ENCODE assay signal across 20 cellular contexts in genomic region chr12:60752589-60752988, GRCh38.
DNase-seq lines count a peak whose midpoint lies in the region; ATAC-seq, FAIRE-seq and TF ChIP-seq lines count a peak whose summit lies in the region.
"Had no signal": no experiment of that assay in that cellular context is flagged by ENCODE, and none has a peak within 500 bp of the region (broad histone marks: within the 10 kb centered on the region; RNA-seq: fewer than 3 reads in every experiment).

No MANE protein-coding gene starts in this region.

- in situ Hi-C loops in GM12878 (cut with MboI): no loop called here

- CTCF ChIA-PET in GM12878 (lab: Yijun Ruan, JAX): no interaction called here

- H3K9me3 ChIP-seq in MM.1S (replicated peaks; ENCODE audit: insufficient read depth, low read length) (no peaks in the 10 kb centered on the region), GM12878 (replicated peaks; ENCODE audit: control insufficient read depth, insufficient read depth, low read length) (no peaks in the 10 kb centered on the region)
- H3K9me3 ChIP-seq: gastrocnemius medialis had no signal

- no peaks in the 10 kb centered on the region for H4K20me1 ChIP-seq in MM.1S (ENCODE audit: insufficient read depth, low read length)
- no peaks in the 10 kb centered on the region for H4K20me1 ChIP-seq in GM12878 (ENCODE audit: control insufficient read depth, insufficient read depth)

- H3K4me2 ChIP-seq in MM.1S (ENCODE audit: low read depth, low read length) (no peak overlapping the region), GM12878 (ENCODE audit: control insufficient read depth, insufficient read depth) (no peak overlapping the region)
- H3K4me2 ChIP-seq: KMS-11 had no signal

- TF ChIP-seq EP300 in GM12878 (IDR thresholded peaks at IDR 0.05; ENCODE audit: borderline replicate concordance in 1 of 2, control insufficient read depth in 1 of 2, low read depth in 2 of 2, low read length in 2 of 2): no peak

- no peak for TF ChIP-seq RAD21 in GM12878 (IDR thresholded peaks at IDR 0.05; ENCODE audit: insufficient read depth, low read depth, low read length)

- ATAC-seq in GM18909 (IDR thresholded peaks at IDR 0.05; ENCODE audit: poor library complexity, unreplicated experiment) (peak; percentile 60), HG02981 (IDR thresholded peaks at IDR 0.05; ENCODE audit: unreplicated experiment) (peak; percentile 75), GM12878 (peak; percentile 98), GM21360 (IDR thresholded peaks at IDR 0.05; ENCODE audit: unreplicated experiment) (no peak)
- ATAC-seq: gastrocnemius medialis; naive thymus-derived CD8-positive, alpha-beta T cell; Panc1 had no signal

- H3K4me1 ChIP-seq in MM.1S (ENCODE audit: low read length) (no peaks in the 10 kb centered on the region), GM12878 (ENCODE audit: control insufficient read depth, insufficient read depth, low read length) (no peaks in the 10 kb centered on the region)
- H3K4me1 ChIP-seq: gastrocnemius medialis, parathyroid adenoma, tibial nerve had no signal

- H3K27me3 ChIP-seq in MM.1S (replicated peaks; ENCODE audit: insufficient read depth, low read length) (no peaks in the 10 kb centered on the region), GM12878 (replicated peaks in 1 of 2; ENCODE audit: control insufficient read depth in 2 of 2, insufficient read depth in 2 of 2, low read length in 1 of 2) (no peaks in the 10 kb centered on the region)
- H3K27me3 ChIP-seq: gastrocnemius medialis, tibial nerve had no signal

- no TSS peak for BruUV-seq in GM12878 (replicated peaks; lab: Mats Ljungman, UMichigan)

- TF ChIP-seq CTCF in MM.1S (IDR thresholded peaks at IDR 0.05; ENCODE audit: low read length) (no peak), GM12878 (IDR thresholded peaks at IDR 0.05 in 2 of 3, conservative IDR thresholded peaks at IDR 0.05 in 1 of 3; ENCODE audit: control insufficient read depth in 2 of 3, extremely low read depth in 1 of 3, insufficient read depth in 1 of 3, low read depth in 3 of 3, low read length in 3 of 3) (no peak)

- H3K4me3 ChIP-seq in MM.1S (ENCODE audit: low read length) (no peak overlapping the region), GM12878 (no peak overlapping the region)
- H3K4me3 ChIP-seq: gastrocnemius medialis, tibial nerve had no signal

- no peak for FAIRE-seq in GM12878 (lab: Jason Lieb, UNC)

- no peak for TF ChIP-seq POLR2A in GM12878 (IDR thresholded peaks at IDR 0.05; ENCODE audit: low read depth, low read length)

- H3K79me2 ChIP-seq in MM.1S (ENCODE audit: low read length): no peaks in the 10 kb centered on the region
- no peaks in the 10 kb centered on the region for H3K79me2 ChIP-seq in GM12878 (ENCODE audit: control insufficient read depth, insufficient read depth, low read length)
- H3K79me2 ChIP-seq: parathyroid adenoma had no signal

- H3K27ac ChIP-seq in MM.1S (ENCODE audit: low read length) (no peak overlapping the region), GM12878 (ENCODE audit: control insufficient read depth, insufficient read depth) (no peak overlapping the region)
- H3K27ac ChIP-seq: gastrocnemius medialis, KMS-11, parathyroid adenoma, tibial nerve had no signal

- no peaks in the 10 kb centered on the region for H3K9me2 ChIP-seq in MM.1S (replicated peaks; ENCODE audit: insufficient read depth, low read length)

- WGBS in GM12878 (ENCODE audit: insufficient coverage, insufficient replicate concordance, low lambda C conversion rate, missing lambda C conversion rate): 36% methylated on average over 1 of the region's 1 CpG

- H2AFZ ChIP-seq in MM.1S (ENCODE audit: low read length) (no peak overlapping the region), GM12878 (ENCODE audit: control insufficient read depth, low read depth, low read length) (no peak overlapping the region)
- H2AFZ ChIP-seq: parathyroid adenoma had no signal

- DNase-seq in MM.1S (peak; percentile 29), GM12878 (ENCODE audit: low read depth, low spot score) (no peak), glomerular visceral epithelial cell (ENCODE audit: extremely low spot score) (no peak)
- no peak for DNase-seq in stimulated activated CD4-positive, alpha-beta T cell treated with anti-CD3 and anti-CD28 coated beads, Interleukin-1b, Interleukin-23, amount 100 ng/mL, for 48 hours
- DNase-seq: activated B cell treated with CpG ODN at 0.5 μM for 24 hours; activated CD4-positive, alpha-beta memory T cell treated with anti-CD3 and anti-CD28 coated beads for 36 hours; activated T-cell treated with anti-CD3 and anti-CD28 coated beads for 4 hours; CD8-positive, alpha-beta memory T cell; gastrocnemius medialis; naive thymus-derived CD8-positive, alpha-beta T cell; NCI-H1417; NCI-H526 treated with DMSO at 0.1 percent for 48 hours; stimulated activated naive CD4-positive, alpha-beta T cell treated with Interleukin-2 at 50 U/mL for 16 hours had no signal

- SMC1A ChIA-PET in GM12878 (lab: Charles Lee; ENCODE audit: uncharacterized antibody, unreplicated experiment): no interaction called here

- no peaks in the 10 kb centered on the region for H3F3A ChIP-seq in MM.1S (ENCODE audit: insufficient read depth, low read length)

- H3K9ac ChIP-seq in MM.1S (ENCODE audit: low read length) (no peak overlapping the region), GM12878 (ENCODE audit: control insufficient read depth, insufficient read depth, low read length) (no peak overlapping the region)
- H3K9ac ChIP-seq: KMS-11, parathyroid adenoma had no signal

- POLR2A ChIA-PET in GM12878 (lab: Charles Lee): no interaction called here

- intact Hi-C loops in GM12878 (cut with micrococcal nuclease; ENCODE audit: unreplicated experiment): no loop called here

- RAD21 ChIA-PET in GM12878 (lab: Charles Lee; ENCODE audit: unreplicated experiment): no interaction called here

- H3K36me3 ChIP-seq in MM.1S (replicated peaks; ENCODE audit: insufficient read depth, low read length) (no peaks in the 10 kb centered on the region), GM12878 (ENCODE audit: control insufficient read depth in 2 of 2, insufficient read depth in 2 of 2, low read length in 1 of 2) (no peaks in the 10 kb centered on the region)
- H3K36me3 ChIP-seq: gastrocnemius medialis, tibial nerve had no signal

TF ChIP-seq in GM12878, 131 proteins besides CTCF, POLR2A, EP300 and RAD21:
- TF ChIP-seq SIX5 (IDR thresholded peaks at IDR 0.05; ENCODE audit: low read depth, low read length, severe bottlenecking) (no peak), SPI1 (IDR thresholded peaks at IDR 0.05; ENCODE audit: borderline replicate concordance, insufficient read depth, low read depth, low read length) (peak; percentile 93), CEBPB (IDR thresholded peaks at IDR 0.05; ENCODE audit: borderline replicate concordance in 1 of 2, low read depth in 2 of 2, low read length in 2 of 2) (no peak)
